9 cellular contexts compared by ENCODE assay signal in genomic region chr7:55567495-55568070, GRCh38. TPM values are rescaled to one million over a fixed set of nuclear protein-coding genes. Genes with fewer than 3 reads are reported as not detected.
A peak's percentile ranks its signal among the peaks of the same experiment; 100 is the strongest.
DNase-seq lines count a peak whose midpoint lies in the region; TF ChIP-seq lines count a peak whose summit lies in the region.
"Had no signal": no experiment of that assay in that cellular context is flagged by ENCODE, and none has a peak within 500 bp of the region (broad histone marks: within the 10 kb centered on the region; RNA-seq: fewer than 3 reads in every experiment).

No MANE protein-coding gene starts in this region.

- H3K36me3 Mint-ChIP-seq in activated T-helper 2 cell treated with anti-CD3 and anti-CD28 coated beads, Interferon-gamma antibody, Interleukin-2, Interleukin-4, amounts not matched to agents 10 μg/mL and 5 μg/mL and 100 μg/mL, durations not matched to agents 14 hours and 24 hours and 36 hours (ENCODE audit: low read depth), result peaks cover 35% of the 10 kb centered on the region

- H3K4me2 ChIP-seq in MM.1S (ENCODE audit: low read depth, low read length), result peak overlapping the region; percentile 41; the same call in 1 of the 2 replicates

- peaks cover 68% of the 10 kb centered on the region for H3K4me1 ChIP-seq in MM.1S (ENCODE audit: low read length)
- H3K4me1 ChIP-seq in spleen, result peaks cover 48 to 90% (median 77%) of the 10 kb centered on the region in 6 donors
- H3K4me1 ChIP-seq in esophagus muscularis mucosa, result peaks cover 24 to 38% (median 28%) of the 10 kb centered on the region in 4 donors

- TF ChIP-seq CTCF in MM.1S (IDR thresholded peaks at IDR 0.05; ENCODE audit: low read length), result no peak
- no peak for TF ChIP-seq CTCF in spleen (IDR thresholded peaks at IDR 0.05 in 8 of 11, conservative IDR thresholded peaks at IDR 0.05 in 3 of 11)
- TF ChIP-seq CTCF in esophagus muscularis mucosa (IDR thresholded peaks at IDR 0.05), result no peak

- no peaks in the 10 kb centered on the region for H3K9me3 Mint-ChIP-seq in activated T-helper 2 cell treated with anti-CD3 and anti-CD28 coated beads, Interferon-gamma antibody, Interleukin-2, Interleukin-4, amounts not matched to agents 10 μg/mL and 5 μg/mL and 100 μg/mL, durations not matched to agents 14 hours and 24 hours and 36 hours

- peak overlapping the region; percentile 93; the same call in 1 of the 2 replicates for H3K27ac ChIP-seq in MM.1S (ENCODE audit: low read length)
- H3K27ac ChIP-seq in spleen, result peak overlapping the region in 5 of 8 donors; percentile 2 to 36 (median 13)
- no peak overlapping the region for H3K27ac ChIP-seq in esophagus muscularis mucosa (replicated peaks in 1 of 4)

- DNase-seq in NCI-H2171 treated with DMSO at 0.1 percent for 48 hours (lab: John Stamatoyannopoulos, UW) (peak; percentile 6), NCI-H2171 (lab: John Stamatoyannopoulos, UW) (no peak), MM.1S (no peak), spleen (no peak), esophagus muscularis mucosa (ENCODE audit: extremely low spot score) (no peak), globus pallidus (ENCODE audit: low spot score) (no peak), COLO829 (ENCODE audit: low spot score) (no peak)
- DNase-seq in activated T-helper 2 cell treated with anti-CD3 and anti-CD28 coated beads, Interferon-gamma antibody, Interleukin-2, Interleukin-4, amounts not matched to agents 10 μg/mL and 5 μg/mL and 100 μg/mL, durations not matched to agents 14 hours and 24 hours and 36 hours (ENCODE audit: low spot score), result no peak
- DNase-seq: T-helper 2 cell had no signal

- peak overlapping the region; percentile 24; the same call in 1 of the 2 replicates for H3K9ac ChIP-seq in MM.1S (ENCODE audit: low read length)

- TF ChIP-seq POLR2A in spleen (IDR thresholded peaks at IDR 0.05) (no peak), esophagus muscularis mucosa (IDR thresholded peaks at IDR 0.05; ENCODE audit: low read depth) (no peak)

- WGBS in spleen, 5 donors, result 53 to 71% (median 69%) methylated on average over 4 of the region's 4 CpGs
- 84% methylated on average over 4 of the region's 4 CpGs for WGBS in esophagus muscularis mucosa

- no peak for TF ChIP-seq EP300 in esophagus muscularis mucosa (IDR thresholded peaks at IDR 0.05)

- H3K36me3 ChIP-seq in MM.1S (replicated peaks; ENCODE audit: insufficient read depth, low read length) (no peaks in the 10 kb centered on the region; the same call in 1 of the 2 replicates), spleen (no peaks in the 10 kb centered on the region), esophagus muscularis mucosa (no peaks in the 10 kb centered on the region)

- no peaks in the 10 kb centered on the region for H3K9me3 ChIP-seq in MM.1S (replicated peaks; ENCODE audit: insufficient read depth, low read length)
- H3K9me3 ChIP-seq in spleen, result no peaks in the 10 kb centered on the region
- no peaks in the 10 kb centered on the region for H3K9me3 ChIP-seq in esophagus muscularis mucosa

- H2AFZ ChIP-seq in MM.1S (ENCODE audit: low read length), result no peak overlapping the region

- H3F3A ChIP-seq in MM.1S (ENCODE audit: insufficient read depth, low read length), result peaks cover 84% of the 10 kb centered on the region

- peaks cover 97% of the 10 kb centered on the region for H3K79me2 ChIP-seq in MM.1S (ENCODE audit: low read length)

- peaks cover 17% of the 10 kb centered on the region for H4K20me1 ChIP-seq in MM.1S (ENCODE audit: insufficient read depth, low read length)

- H3K27me3 ChIP-seq in MM.1S (replicated peaks; ENCODE audit: insufficient read depth, low read length) (no peaks in the 10 kb centered on the region), spleen (replicated peaks in 1 of 7) (no peaks in the 10 kb centered on the region), esophagus muscularis mucosa (no peaks in the 10 kb centered on the region)

- peak overlapping the region; percentile 4 for H3K4me3 ChIP-seq in MM.1S (ENCODE audit: low read length)
- no peak overlapping the region for H3K4me3 ChIP-seq in spleen
- no peak overlapping the region for H3K4me3 ChIP-seq in esophagus muscularis mucosa

- peaks cover 61% of the 10 kb centered on the region for H3K4me1 Mint-ChIP-seq in activated T-helper 2 cell treated with anti-CD3 and anti-CD28 coated beads, Interferon-gamma antibody, Interleukin-2, Interleukin-4, amounts not matched to agents 10 μg/mL and 5 μg/mL and 100 μg/mL, durations not matched to agents 14 hours and 24 hours and 36 hours (ENCODE audit: low read depth)

- no peaks in the 10 kb centered on the region for H3K27me3 Mint-ChIP-seq in activated T-helper 2 cell treated with anti-CD3 and anti-CD28 coated beads, Interferon-gamma antibody, Interleukin-2, Interleukin-4, amounts not matched to agents 10 μg/mL and 5 μg/mL and 100 μg/mL, durations not matched to agents 14 hours and 24 hours and 36 hours (ENCODE audit: low read depth)

- H3K9me2 ChIP-seq in MM.1S (replicated peaks; ENCODE audit: insufficient read depth, low read length), result no peaks in the 10 kb centered on the region

- no peak overlapping the region for H3K4me3 Mint-ChIP-seq in activated T-helper 2 cell treated with anti-CD3 and anti-CD28 coated beads, Interferon-gamma antibody, Interleukin-2, Interleukin-4, amounts not matched to agents 10 μg/mL and 5 μg/mL and 100 μg/mL, durations not matched to agents 14 hours and 24 hours and 36 hours (ENCODE audit: low read depth)

- peak overlapping the region; percentile 23 for H3K27ac Mint-ChIP-seq in activated T-helper 2 cell treated with anti-CD3 and anti-CD28 coated beads, Interferon-gamma antibody, Interleukin-2, Interleukin-4, amounts not matched to agents 10 μg/mL and 5 μg/mL and 100 μg/mL, durations not matched to agents 14 hours and 24 hours and 36 hours

- intact Hi-C loops in activated T-helper 2 cell treated with anti-CD3 and anti-CD28 coated beads, Interferon-gamma antibody, Interleukin-2, Interleukin-4, amounts not matched to agents 10 μg/mL and 5 μg/mL and 100 μg/mL, durations not matched to agents 14 hours and 24 hours and 36 hours (cut with micrococcal nuclease), result loop anchor here (2.0 kb wide), 2 partner anchors 59 to 259 kb away; no protein-coding TSS in a partner anchor
- intact Hi-C loops in spleen (cut with DNase I; ENCODE audit: low total_unique reads), result no loop called here
- intact Hi-C loops in esophagus muscularis mucosa (cut with DNase I), result loop anchor here (5.0 kb wide), 1 partner anchor 35 kb away; no protein-coding TSS in a partner anchor

RNA-seq across cellular contexts. Expression of gene VOPP1, which starts 4.7 kb away (rescaled TPM):
- 53.7 and 56.0 TPM in 2 replicates for total RNA-seq in activated T-helper 2 cell treated with anti-CD3 and anti-CD28 coated beads, Interferon-gamma antibody, Interleukin-2, Interleukin-4, amounts not matched to agents 10 μg/mL and 5 μg/mL and 100 μg/mL, durations not matched to agents 14 hours and 24 hours and 36 hours
- total RNA-seq in spleen (100 to 1,000 TPM; 130 to 168 (median 148) TPM), esophagus muscularis mucosa (10 to 100 TPM; 23.7 to 42.1 (median 37.5) TPM)
- 100 to 1,000 TPM in 1 of 3 donors, 10 to 100 TPM in 2; 60.3 to 101 (median 65.3) TPM for polyA plus RNA-seq in spleen

Comparison
In these comparisons a context has a peak if more than half of its experiments do, and no peak if none do; other contexts are left out.
1. H3K27ac ChIP-seq: peak in MM.1S (single experiment) and spleen (5 of 8); none in esophagus muscularis mucosa (0 of 4).